In genomic region chr3:123347205-123347604, GRCh38 we compare ENCODE assay signal across 16 cellular contexts.
A peak's percentile ranks its signal among the peaks of the same experiment; 100 is the strongest.
DNase-seq lines count a peak whose midpoint lies in the region; TF ChIP-seq lines count a peak whose summit lies in the region.
"Had no signal": no experiment of that assay in that cellular context is flagged by ENCODE, and none has a peak within 500 bp of the region (broad histone marks: within the 10 kb centered on the region; RNA-seq: fewer than 3 reads in every experiment).

No MANE protein-coding gene starts in this region.

- no peaks in the 10 kb centered on the region for H3K9me2 ChIP-seq in MM.1S (replicated peaks; ENCODE audit: insufficient read depth, low read length)
- H3K9me2 ChIP-seq: SK-N-SH had no signal

- no peak for TF ChIP-seq CTCF in esophagus muscularis mucosa (IDR thresholded peaks at IDR 0.05)
- TF ChIP-seq CTCF in MM.1S (IDR thresholded peaks at IDR 0.05; ENCODE audit: low read length): no peak

- H3K79me2 ChIP-seq in MM.1S (ENCODE audit: low read length): no peaks in the 10 kb centered on the region

- H3K36me3 ChIP-seq in esophagus muscularis mucosa: peaks cover 0 to 4% (median 0%) of the 10 kb centered on the region in 4 donors
- no peaks in the 10 kb centered on the region for H3K36me3 ChIP-seq in MM.1S (replicated peaks; ENCODE audit: insufficient read depth, low read length)
- H3K36me3 ChIP-seq: left lung, pancreas had no signal

- no peak overlapping the region for H3K9ac ChIP-seq in MM.1S (ENCODE audit: low read length)
- H3K9ac ChIP-seq: GM23248, SK-N-SH had no signal

- H3K4me3 ChIP-seq in esophagus muscularis mucosa (no peak overlapping the region), MM.1S (ENCODE audit: low read length) (no peak overlapping the region)
- H3K4me3 ChIP-seq: GM23248, left lung, pancreas had no signal

- no peak overlapping the region for H2AFZ ChIP-seq in MM.1S (ENCODE audit: low read length)
- H2AFZ ChIP-seq: GM23248 had no signal

- H3K27ac ChIP-seq in esophagus muscularis mucosa (replicated peaks in 1 of 4) (peak overlapping the region; percentile 81 to 85 (median 84)), MM.1S (ENCODE audit: low read length) (no peak overlapping the region)
- H3K27ac ChIP-seq: GM23248, left lung, pancreas had no signal

- H3K4me1 ChIP-seq in esophagus muscularis mucosa (peaks cover 84 to 100% (median 100%) of the 10 kb centered on the region in 4 donors), MM.1S (ENCODE audit: low read length) (no peaks in the 10 kb centered on the region)
- H3K4me1 ChIP-seq: left lung had no signal

- DNase-seq in NCI-H82 (lab: John Stamatoyannopoulos, UW) (peak; percentile 61), NCI-H82 treated with DMSO at 0.1 percent for 48 hours (lab: John Stamatoyannopoulos, UW; ENCODE audit: unreplicated experiment) (no peak), esophagus muscularis mucosa (ENCODE audit: extremely low spot score) (no peak), islet precursor cell (peak; percentile 18), MM.1S (no peak)
- no peak for DNase-seq in stimulated activated CD4-positive, alpha-beta T cell treated with anti-CD3 and anti-CD28 coated beads, Interleukin-12 subunit alpha, Interleukin-12 subunit beta, amount 100 ng/mL, for 4 hours
- no peak for DNase-seq in NK-92 treated with Interleukin-12 subunit alpha and Interleukin-12 subunit beta, amount 100 ng/mL, for 24 hours (lab: John Stamatoyannopoulos, UW)
- no peak for DNase-seq in activated CD4-positive, CD25-positive, alpha-beta regulatory T cell treated with anti-CD3 and anti-CD28 coated beads, Interleukin-2, amount 50 U/mL, for 72 hours
- DNase-seq: Kasumi-1, left lung, midbrain, NCI-H1092, NCI-H446 treated with DMSO at 0.1 percent for 48 hours, SK-N-SH had no signal

- 67% methylated on average over 4 of the region's 4 CpGs for WGBS in esophagus muscularis mucosa

- H4K20me1 ChIP-seq in MM.1S (ENCODE audit: insufficient read depth, low read length): no peaks in the 10 kb centered on the region

- H3K27me3 ChIP-seq in esophagus muscularis mucosa (no peaks in the 10 kb centered on the region), MM.1S (replicated peaks; ENCODE audit: insufficient read depth, low read length) (0 out of 2 replicates have a peak, but pooled peaks cover 5% of the 10 kb centered on the region)
- H3K27me3 ChIP-seq: pancreas had no signal

- intact Hi-C loops in esophagus muscularis mucosa (cut with DNase I): no loop called here

- TF ChIP-seq POLR2A in esophagus muscularis mucosa (IDR thresholded peaks at IDR 0.05; ENCODE audit: low read depth): no peak

- H3K4me2 ChIP-seq in MM.1S (ENCODE audit: low read depth, low read length): no peak overlapping the region
- H3K4me2 ChIP-seq: SK-N-SH had no signal

- TF ChIP-seq EP300 in esophagus muscularis mucosa (IDR thresholded peaks at IDR 0.05): no peak

- H3K9me3 ChIP-seq in esophagus muscularis mucosa (no peaks in the 10 kb centered on the region), MM.1S (replicated peaks; ENCODE audit: insufficient read depth, low read length) (no peaks in the 10 kb centered on the region)
- H3K9me3 ChIP-seq: left lung, pancreas, SK-N-SH had no signal

- no peaks in the 10 kb centered on the region for H3F3A ChIP-seq in MM.1S (ENCODE audit: insufficient read depth, low read length)

Comparison
In these comparisons a context has a peak if more than half of its experiments do, and no peak if none do; other contexts are left out.
1. DNase-seq: peak in NCI-H82 (single experiment) and islet precursor cell (single experiment); none in NCI-H82 treated with DMSO at 0.1 percent for 48 hours (single experiment), esophagus muscularis mucosa (single experiment), stimulated activated CD4-positive, alpha-beta T cell treated with anti-CD3 and anti-CD28 coated beads, Interleukin-12 subunit alpha, Interleukin-12 subunit beta, amount 100 ng/mL, for 4 hours (single experiment), NK-92 treated with Interleukin-12 subunit alpha and Interleukin-12 subunit beta, amount 100 ng/mL, for 24 hours (single experiment), activated CD4-positive, CD25-positive, alpha-beta regulatory T cell treated with anti-CD3 and anti-CD28 coated beads, Interleukin-2, amount 50 U/mL, for 72 hours (single experiment) and MM.1S (single experiment).